ENCODE assay signal across 25 cellular contexts in genomic region chr1:18634276-18634675, GRCh38. TPM values are rescaled to one million over a fixed set of nuclear protein-coding genes. Genes with fewer than 3 reads are reported as not detected.
DNase-seq lines count a peak whose midpoint lies in the region; ATAC-seq and TF ChIP-seq lines count a peak whose summit lies in the region.
"Had no signal": no experiment of that assay in that cellular context is flagged by ENCODE, and none has a peak within 500 bp of the region (broad histone marks: within the 10 kb centered on the region; RNA-seq: fewer than 3 reads in every experiment).

No MANE protein-coding gene starts in this region.

- H3K4me3 Mint-ChIP-seq in activated T-helper 1 cell treated with anti-CD3 and anti-CD28 coated beads, Interleukin-12 subunit alpha, Interleukin-12 subunit beta, Interleukin-2, Interleukin-4 antibody, amounts not matched to agents 30 ng/mL and 10 ng/mL and 1 ng/mL, durations not matched to agents 14 hours and 24 hours and 36 hours: no peak overlapping the region
- no peak overlapping the region for H3K4me3 Mint-ChIP-seq in chondrocyte (ENCODE audit: unreplicated experiment)
- H3K4me3 Mint-ChIP-seq: CD4-positive, alpha-beta T cell had no signal

- H3K4me3 ChIP-seq in A673 (ENCODE audit: low read depth, low read length, poor library complexity, severe bottlenecking) (peak overlapping the region; percentile 56), iPS-15b (ENCODE audit: low read depth, low read length) (peak overlapping the region; percentile 32)
- H3K4me3 ChIP-seq: BLaER1 treated with 17β-estradiol and CSF1 and Interleukin-3, amounts not matched to agents 10 nM and 100 nM; HAP-1; MG63; SJCRH30 had no signal

- ATAC-seq in HG03432 (IDR thresholded peaks at IDR 0.05; ENCODE audit: unreplicated experiment) (no peak), HG02763 (IDR thresholded peaks at IDR 0.05; ENCODE audit: unreplicated experiment) (no peak)
- ATAC-seq: PC-3 had no signal

- TF ChIP-seq CTCF in A673 (conservative IDR thresholded peaks at IDR 0.05; ENCODE audit: low read depth, low read length) (no peak), chondrocyte (IDR thresholded peaks at IDR 0.05) (no peak)

- DNase-seq in A673 (ENCODE audit: low spot score): no peak
- DNase-seq in activated T-helper 1 cell treated with anti-CD3 and anti-CD28 coated beads, Interleukin-12 subunit alpha, Interleukin-12 subunit beta, Interleukin-2, Interleukin-4 antibody, amounts not matched to agents 30 ng/mL and 10 ng/mL and 1 ng/mL, durations not matched to agents 14 hours and 24 hours and 36 hours (ENCODE audit: low spot score): no peak
- DNase-seq in posterior vena cava (ENCODE audit: low spot score): peak; percentile 52
- no peak for DNase-seq in chondrocyte (ENCODE audit: low spot score)
- DNase-seq: AML-193; CD4-positive, alpha-beta T cell; IMR-90; KG1; MG63; NCI-H1105 treated with DMSO at 0.1 percent for 48 hours; NCI-H146; NCI-H1930; NCI-H2107; NCI-H446; NCI-H524 treated with DMSO at 0.1 percent for 48 hours; NCI-H82; NK-92 treated with Interleukin-12 subunit alpha and Interleukin-12 subunit beta, amount 100 ng/mL, for 24 hours; PC-3; SJCRH30 had no signal

- H3K9me3 ChIP-seq in A673 (ENCODE audit: low read depth, low read length, poor library complexity, severe bottlenecking): no peaks in the 10 kb centered on the region
- H3K9me3 ChIP-seq in iPS-15b (ENCODE audit: control insufficient read depth, insufficient read depth, low read length): no peaks in the 10 kb centered on the region
- H3K9me3 ChIP-seq: HAP-1, MG63, SJCRH30 had no signal

- no peak overlapping the region for H3K9ac ChIP-seq in iPS-15b (ENCODE audit: low read depth, low read length)
- H3K9ac ChIP-seq: BLaER1 treated with 17β-estradiol and CSF1 and Interleukin-3, amounts not matched to agents 10 nM and 100 nM had no signal

- no peak overlapping the region for H3K27ac ChIP-seq in A673 (ENCODE audit: low read depth, low read length, poor library complexity, severe bottlenecking)
- H3K27ac ChIP-seq: BLaER1 treated with 17β-estradiol and CSF1 and Interleukin-3, amounts not matched to agents 10 nM and 100 nM; SJCRH30 had no signal

- BruUV-seq in A673 (replicated peaks; lab: Mats Ljungman, UMichigan): no TSS peak

- H3K36me3 Mint-ChIP-seq in activated T-helper 1 cell treated with anti-CD3 and anti-CD28 coated beads, Interleukin-12 subunit alpha, Interleukin-12 subunit beta, Interleukin-2, Interleukin-4 antibody, amounts not matched to agents 30 ng/mL and 10 ng/mL and 1 ng/mL, durations not matched to agents 14 hours and 24 hours and 36 hours (ENCODE audit: low read depth): peaks cover 12% of the 10 kb centered on the region
- H3K36me3 Mint-ChIP-seq in chondrocyte (ENCODE audit: low read depth): no peaks in the 10 kb centered on the region

- intact Hi-C loops in A673 (cut with micrococcal nuclease; ENCODE audit: unreplicated experiment): no loop called here
- intact Hi-C loops in activated T-helper 1 cell treated with anti-CD3 and anti-CD28 coated beads, Interleukin-12 subunit alpha, Interleukin-12 subunit beta, Interleukin-2, Interleukin-4 antibody, amounts not matched to agents 30 ng/mL and 10 ng/mL and 1 ng/mL, durations not matched to agents 14 hours and 24 hours and 36 hours (cut with micrococcal nuclease): loop anchor here (10.0 kb wide), 1 partner anchor 1851 kb away; the partner anchor contains the start of gene CAMK2N1
- intact Hi-C loops in posterior vena cava (cut with DNase I): no loop called here

- H3K36me3 ChIP-seq in A673 (ENCODE audit: insufficient read depth, low read length, poor library complexity, severe bottlenecking) (peaks cover 10% of the 10 kb centered on the region), iPS-15b (ENCODE audit: control insufficient read depth, insufficient read depth, low read length) (no peaks in the 10 kb centered on the region)
- H3K36me3 ChIP-seq: BLaER1 treated with 17β-estradiol and CSF1 and Interleukin-3, amounts not matched to agents 10 nM and 100 nM; HAP-1; MG63; SJCRH30 had no signal

- H3K9me3 Mint-ChIP-seq in activated T-helper 1 cell treated with anti-CD3 and anti-CD28 coated beads, Interleukin-12 subunit alpha, Interleukin-12 subunit beta, Interleukin-2, Interleukin-4 antibody, amounts not matched to agents 30 ng/mL and 10 ng/mL and 1 ng/mL, durations not matched to agents 14 hours and 24 hours and 36 hours: no peaks in the 10 kb centered on the region
- no peaks in the 10 kb centered on the region for H3K9me3 Mint-ChIP-seq in chondrocyte (ENCODE audit: low read depth)
- H3K9me3 Mint-ChIP-seq: CD4-positive, alpha-beta T cell had no signal

- peaks cover 32% of the 10 kb centered on the region for H3K4me1 ChIP-seq in A673 (ENCODE audit: insufficient read depth, low read length, poor library complexity, severe bottlenecking)
- peaks cover 13% of the 10 kb centered on the region for H3K4me1 ChIP-seq in iPS-15b (ENCODE audit: control insufficient read depth, insufficient read depth, low read length)
- H3K4me1 ChIP-seq: HAP-1, SJCRH30 had no signal

- POLR2A ChIA-PET in A673 (lab: Charles Lee; ENCODE audit: low non-redundant PET): no interaction called here

- CTCF ChIA-PET in A673 (lab: Charles Lee): no interaction called here

- peaks cover under 1% of the 10 kb centered on the region for H3K4me1 Mint-ChIP-seq in activated T-helper 1 cell treated with anti-CD3 and anti-CD28 coated beads, Interleukin-12 subunit alpha, Interleukin-12 subunit beta, Interleukin-2, Interleukin-4 antibody, amounts not matched to agents 30 ng/mL and 10 ng/mL and 1 ng/mL, durations not matched to agents 14 hours and 24 hours and 36 hours (ENCODE audit: low read depth)
- peaks cover 11% of the 10 kb centered on the region for H3K4me1 Mint-ChIP-seq in chondrocyte (ENCODE audit: low read depth)

- H3K27me3 Mint-ChIP-seq in activated T-helper 1 cell treated with anti-CD3 and anti-CD28 coated beads, Interleukin-12 subunit alpha, Interleukin-12 subunit beta, Interleukin-2, Interleukin-4 antibody, amounts not matched to agents 30 ng/mL and 10 ng/mL and 1 ng/mL, durations not matched to agents 14 hours and 24 hours and 36 hours (ENCODE audit: insufficient read depth): peaks cover 80% of the 10 kb centered on the region
- peaks cover 87% of the 10 kb centered on the region for H3K27me3 Mint-ChIP-seq in chondrocyte (ENCODE audit: low read depth)

- H3K27me3 ChIP-seq in A673 (replicated peaks; ENCODE audit: insufficient read depth, low read depth, low read length, poor library complexity) (peaks cover 37% of the 10 kb centered on the region), iPS-15b (ENCODE audit: control insufficient read depth, insufficient read depth, low read length) (peaks cover 96% of the 10 kb centered on the region)

- peak overlapping the region; percentile 59 for H3K27ac Mint-ChIP-seq in activated T-helper 1 cell treated with anti-CD3 and anti-CD28 coated beads, Interleukin-12 subunit alpha, Interleukin-12 subunit beta, Interleukin-2, Interleukin-4 antibody, amounts not matched to agents 30 ng/mL and 10 ng/mL and 1 ng/mL, durations not matched to agents 14 hours and 24 hours and 36 hours
- no peak overlapping the region for H3K27ac Mint-ChIP-seq in chondrocyte (ENCODE audit: unreplicated experiment)
- H3K27ac Mint-ChIP-seq: CD4-positive, alpha-beta T cell had no signal

RNA-seq across cellular contexts. Expression of gene PAX7, which starts 3.6 kb away (rescaled TPM):
- total RNA-seq in A673 (2021): 29.8 and 36.5 TPM in 2 replicates
- total RNA-seq in activated T-helper 1 cell treated with anti-CD3 and anti-CD28 coated beads, Interleukin-12 subunit alpha, Interleukin-12 subunit beta, Interleukin-2, Interleukin-4 antibody, amounts not matched to agents 30 ng/mL and 10 ng/mL and 1 ng/mL, durations not matched to agents 14 hours and 24 hours and 36 hours: not detected in 2 replicates
- total RNA-seq in posterior vena cava: not detected
- not detected in 3 replicates for total RNA-seq in chondrocyte
- total RNA-seq: A172; CD4-positive, alpha-beta T cell; IMR-90; PC-3 had no signal

Comparison
In these comparisons a context has a peak if more than half of its experiments do, and no peak if none do; other contexts are left out.
1. RNA of gene PAX7, which starts 3.6 kb away (total RNA-seq): 29.8 to 36.5 TPM in A673; not detected in activated T-helper 1 cell treated with anti-CD3 and anti-CD28 coated beads, Interleukin-12 subunit alpha, Interleukin-12 subunit beta, Interleukin-2, Interleukin-4 antibody, amounts not matched to agents 30 ng/mL and 10 ng/mL and 1 ng/mL, durations not matched to agents 14 hours and 24 hours and 36 hours, not detected in posterior vena cava and not detected in chondrocyte; every median in the first group is over 10 times any median in the second.